ENCODE assay signal across 31 cellular contexts in genomic region chr16:64712027-64712426, GRCh38.
"Had no signal": no experiment of that assay in that cellular context is flagged by ENCODE, and none has a peak within 500 bp of the region (broad histone marks: within the 10 kb centered on the region; RNA-seq: fewer than 3 reads in every experiment).

No MANE protein-coding gene starts in this region.

- H3K27ac ChIP-seq: adrenal gland, breast epithelium, colonic mucosa, dorsolateral prefrontal cortex, gastrocnemius medialis, left ventricle myocardium inferior, neutrophil, pancreas, prostate gland, sigmoid colon, thoracic aorta had no signal

- H3K4me1 ChIP-seq: adrenal gland, breast epithelium, colonic mucosa, gastrocnemius medialis, left ventricle myocardium inferior, pancreas, prostate gland, sigmoid colon had no signal

- H3K27ac Mint-ChIP-seq: activated CD4-positive, alpha-beta memory T cell treated with anti-CD3 and anti-CD28 coated beads for 36 hours; activated CD4-positive, alpha-beta T cell treated with anti-CD3 and anti-CD28 coated beads, Interleukin-2, amount 10 ng/mL, durations not matched to agents 24 days and 14 days; activated naive CD4-positive, alpha-beta T cell treated with anti-CD3 and anti-CD28 coated beads for 36 hours; activated naive CD8-positive, alpha-beta T cell treated with anti-CD3 and anti-CD28 coated beads for 36 hours; activated T-helper 1 cell treated with anti-CD3 and anti-CD28 coated beads, Interleukin-12 subunit alpha, Interleukin-12 subunit beta, Interleukin-2, Interleukin-4 antibody, amounts not matched to agents 30 ng/mL and 10 ng/mL and 1 ng/mL, durations not matched to agents 14 hours and 24 hours and 36 hours; nephron progenitor cell; stimulated activated naive CD8-positive, alpha-beta T cell treated with anti-CD3 and anti-CD28 coated beads, Interleukin-15, Interleukin-2, amounts not matched to agents 100 ng/mL and 50 ng/mL, for 24 hours had no signal

- H3K4me3 Mint-ChIP-seq: activated CD4-positive, alpha-beta memory T cell treated with anti-CD3 and anti-CD28 coated beads for 36 hours; activated CD4-positive, alpha-beta T cell treated with anti-CD3 and anti-CD28 coated beads, Interleukin-2, amount 10 ng/mL, durations not matched to agents 24 days and 14 days; activated naive CD4-positive, alpha-beta T cell treated with anti-CD3 and anti-CD28 coated beads for 36 hours; activated naive CD8-positive, alpha-beta T cell treated with anti-CD3 and anti-CD28 coated beads for 36 hours; activated T-helper 1 cell treated with anti-CD3 and anti-CD28 coated beads, Interleukin-12 subunit alpha, Interleukin-12 subunit beta, Interleukin-2, Interleukin-4 antibody, amounts not matched to agents 30 ng/mL and 10 ng/mL and 1 ng/mL, durations not matched to agents 14 hours and 24 hours and 36 hours; nephron progenitor cell; stimulated activated naive CD8-positive, alpha-beta T cell treated with anti-CD3 and anti-CD28 coated beads, Interleukin-15, Interleukin-2, amounts not matched to agents 100 ng/mL and 50 ng/mL, for 24 hours had no signal

- H3K27me3 ChIP-seq: adrenal gland, breast epithelium, colonic mucosa, dorsolateral prefrontal cortex, gastrocnemius medialis, neutrophil, pancreas, sigmoid colon had no signal

- H3K4me1 Mint-ChIP-seq: activated CD4-positive, alpha-beta T cell treated with anti-CD3 and anti-CD28 coated beads, Interleukin-2, amount 10 ng/mL, durations not matched to agents 24 days and 14 days; activated naive CD8-positive, alpha-beta T cell treated with anti-CD3 and anti-CD28 coated beads for 36 hours; nephron progenitor cell had no signal

- H3K9me3 Mint-ChIP-seq: nephron progenitor cell had no signal

- DNase-seq: activated CD4-positive, alpha-beta memory T cell treated with anti-CD3 and anti-CD28 coated beads for 36 hours; activated CD4-positive, alpha-beta T cell treated with anti-CD3 and anti-CD28 coated beads, Interleukin-2, amount 10 ng/mL, durations not matched to agents 24 days and 14 days; activated CD4-positive, CD25-positive, alpha-beta regulatory T cell treated with anti-CD3 and anti-CD28 coated beads, Interleukin-2, amount 50 U/mL, for 72 hours; activated CD8-positive, alpha-beta memory T cell treated with anti-CD3 and anti-CD28 coated beads, Interleukin-2, amount 50 U/mL, for 4 hours; activated effector memory CD4-positive, alpha-beta T cell treated with anti-CD3 and anti-CD28 coated beads, Interleukin-2, amount 50 U/mL, for 16 hours; activated naive CD4-positive, alpha-beta T cell treated with anti-CD3 and anti-CD28 coated beads for 36 hours; activated naive CD8-positive, alpha-beta T cell treated with anti-CD3 and anti-CD28 coated beads for 36 hours; activated T-cell treated with anti-CD3 and anti-CD28 coated beads, Interleukin-2, amount 50 U/mL, for 1 hour; adrenal gland; aorta; central memory CD4-positive, alpha-beta T cell; colonic mucosa; dorsolateral prefrontal cortex; effector memory CD4-positive, alpha-beta T cell; gastrocnemius medialis; glutamatergic neuron; islet precursor cell; left ventricle myocardium inferior; nephron progenitor cell; pancreas; retina; sigmoid colon; stimulated activated CD4-positive, alpha-beta T cell treated with anti-CD3 and anti-CD28 coated beads, Interleukin-2, amount 100 ng/mL, for 48 hours; T-helper 2 cell; trophoblast cell had no signal

- ATAC-seq: gastrocnemius medialis, pancreas had no signal

- H3K36me3 ChIP-seq: adrenal gland, breast epithelium, colonic mucosa, gastrocnemius medialis, left ventricle myocardium inferior, neutrophil, pancreas, prostate gland, sigmoid colon, thoracic aorta had no signal

- H3K4me3 ChIP-seq: adrenal gland, breast epithelium, colonic mucosa, dorsolateral prefrontal cortex, gastrocnemius medialis, left ventricle myocardium inferior, pancreas, prostate gland, sigmoid colon, thoracic aorta had no signal

- H3K9me3 ChIP-seq: adrenal gland, breast epithelium, colonic mucosa, gastrocnemius medialis, left ventricle myocardium inferior, neutrophil, pancreas, prostate gland, thoracic aorta had no signal

- H3K27me3 Mint-ChIP-seq: activated CD4-positive, alpha-beta memory T cell treated with anti-CD3 and anti-CD28 coated beads for 36 hours; activated CD4-positive, alpha-beta T cell treated with anti-CD3 and anti-CD28 coated beads, Interleukin-2, amount 10 ng/mL, durations not matched to agents 24 days and 14 days; activated naive CD8-positive, alpha-beta T cell treated with anti-CD3 and anti-CD28 coated beads for 36 hours; stimulated activated naive CD8-positive, alpha-beta T cell treated with anti-CD3 and anti-CD28 coated beads, Interleukin-15, Interleukin-2, amounts not matched to agents 100 ng/mL and 50 ng/mL, for 24 hours had no signal

- H3K36me3 Mint-ChIP-seq: activated CD4-positive, alpha-beta memory T cell treated with anti-CD3 and anti-CD28 coated beads for 36 hours; activated naive CD8-positive, alpha-beta T cell treated with anti-CD3 and anti-CD28 coated beads for 36 hours had no signal
